8 cellular contexts compared by ENCODE assay signal in the genomic region with DNA sequence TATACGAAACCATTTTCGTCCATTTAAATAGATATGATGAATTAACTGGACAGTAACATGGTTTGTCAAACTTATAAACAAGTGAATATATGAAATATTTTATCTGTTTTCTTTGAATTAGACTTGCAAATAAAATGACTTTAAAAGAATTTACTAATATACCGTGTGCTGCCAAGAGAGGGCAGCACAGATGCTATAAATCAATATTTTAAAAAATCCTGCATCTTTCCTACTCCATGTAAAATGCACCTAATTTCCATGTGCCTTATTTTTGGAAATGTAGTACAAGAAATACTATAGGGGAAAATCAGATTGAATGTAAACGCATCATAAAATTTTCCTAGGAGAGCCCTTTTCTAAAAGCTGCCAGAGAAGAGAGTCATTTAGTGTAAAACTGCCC.
A peak's percentile ranks its signal among the peaks of the same experiment; 100 is the strongest.
DNase-seq lines count a peak whose midpoint lies in the region; ATAC-seq and TF ChIP-seq lines count a peak whose summit lies in the region.

No MANE protein-coding gene starts in this region.

- H3K56ac ChIP-seq in mesendoderm (ENCODE audit: low read length) = no peak overlapping the region

- no peaks in the 10 kb centered on the region for H3K36me3 ChIP-seq in DOHH2 (ENCODE audit: control insufficient read depth, low read length)
- no peaks in the 10 kb centered on the region; the same call in none of the 2 replicates for H3K36me3 ChIP-seq in Karpas-422 (ENCODE audit: insufficient read depth, low read length)
- no peaks in the 10 kb centered on the region for H3K36me3 ChIP-seq in body of pancreas (replicated peaks in 1 of 2; ENCODE audit: insufficient read depth in 1 of 2, low read depth in 2 of 2)
- H3K36me3 ChIP-seq in mesendoderm (ENCODE audit: control insufficient read depth, insufficient read depth, low read length) = no peaks in the 10 kb centered on the region

- no peak overlapping the region for H3K27ac Mint-ChIP-seq in activated T-cell treated with anti-CD3 and anti-CD28 coated beads, Interleukin-2, amount 50 U/mL, for 24 hours

- H3K9ac ChIP-seq in Karpas-422 (ENCODE audit: low read length) (no peak overlapping the region), mesendoderm (ENCODE audit: low read length) (no peak overlapping the region)

- H3K9me2 ChIP-seq in DOHH2 (replicated peaks; ENCODE audit: control insufficient read depth, low read length) = no peaks in the 10 kb centered on the region
- H3K9me2 ChIP-seq in Karpas-422 (replicated peaks; ENCODE audit: insufficient read depth, low read length) = no peaks in the 10 kb centered on the region

- no peak overlapping the region for H2AFZ ChIP-seq in Karpas-422 (ENCODE audit: low read length)

- no peak overlapping the region for H2BK120ac ChIP-seq in mesendoderm (ENCODE audit: low read depth, low read length)

- H3K4ac ChIP-seq in mesendoderm (ENCODE audit: low read depth, low read length) = no peak overlapping the region

- H3K79me1 ChIP-seq in mesendoderm (ENCODE audit: low read length) = no peaks in the 10 kb centered on the region

- intact Hi-C loops in body of pancreas (cut with DNase I) = no loop called here

- no peaks in the 10 kb centered on the region for H3K79me2 ChIP-seq in DOHH2 (ENCODE audit: control insufficient read depth, low read length)
- H3K79me2 ChIP-seq in Karpas-422 (ENCODE audit: low read length) = no peaks in the 10 kb centered on the region
- H3K79me2 ChIP-seq in mesendoderm (ENCODE audit: control insufficient read depth, insufficient read depth, low read length) = no peaks in the 10 kb centered on the region

- ATAC-seq in body of pancreas = no peak
- no peak for ATAC-seq in GM21528 (IDR thresholded peaks at IDR 0.05; ENCODE audit: low FRiP score, unreplicated experiment)
- no peak for ATAC-seq in stimulated activated naive CD8-positive, alpha-beta T cell treated with anti-CD3 and anti-CD28 coated beads, Interleukin-15, Interleukin-2, amounts not matched to agents 100 U/mL and 50 U/mL, for 24 hours

- H3K27me3 Mint-ChIP-seq in activated T-cell treated with anti-CD3 and anti-CD28 coated beads, Interleukin-2, amount 50 U/mL, for 24 hours = no peaks in the 10 kb centered on the region

- H3K27me3 ChIP-seq in DOHH2 (ENCODE audit: control insufficient read depth, low read length) = no peaks in the 10 kb centered on the region
- H3K27me3 ChIP-seq in Karpas-422 (ENCODE audit: low read length) = no peaks in the 10 kb centered on the region
- no peaks in the 10 kb centered on the region for H3K27me3 ChIP-seq in body of pancreas
- no peaks in the 10 kb centered on the region for H3K27me3 ChIP-seq in mesendoderm (ENCODE audit: insufficient read depth, low read length, poor library complexity)

- H4K20me1 ChIP-seq in DOHH2 (ENCODE audit: control insufficient read depth, insufficient read depth, low read depth, low read length) (no peaks in the 10 kb centered on the region), Karpas-422 (ENCODE audit: insufficient read depth, low read depth, low read length) (no peaks in the 10 kb centered on the region)

- H3K9me3 Mint-ChIP-seq in activated T-cell treated with anti-CD3 and anti-CD28 coated beads, Interleukin-2, amount 50 U/mL, for 24 hours = no peaks in the 10 kb centered on the region

- no peak overlapping the region for H3K4me3 Mint-ChIP-seq in activated T-cell treated with anti-CD3 and anti-CD28 coated beads, Interleukin-2, amount 50 U/mL, for 24 hours

- 28% methylated on average over 4 of the region's 4 CpGs for WGBS in body of pancreas, 2 donors
- no CpG with 5 or more reads among the region's 4 CpGs for WGBS in mesendoderm (ENCODE audit: extremely low coverage, insufficient coverage, low lambda C conversion rate)

- H3K27ac ChIP-seq in DOHH2 (ENCODE audit: low read depth, low read length) (no peak overlapping the region), Karpas-422 (ENCODE audit: low read length) (no peak overlapping the region), body of pancreas (no peak overlapping the region), mesendoderm (ENCODE audit: low read depth, low read length) (no peak overlapping the region)

- H3K4me1 Mint-ChIP-seq in activated T-cell treated with anti-CD3 and anti-CD28 coated beads, Interleukin-2, amount 50 U/mL, for 24 hours (ENCODE audit: low read depth) = peaks cover 8% of the 10 kb centered on the region

- no peak overlapping the region for H4K8ac ChIP-seq in mesendoderm (ENCODE audit: low read depth, low read length)

- H2BK5ac ChIP-seq in mesendoderm (ENCODE audit: low read length) = no peak overlapping the region

- peak; percentile 51 for DNase-seq in Karpas-422
- no peak for DNase-seq in body of pancreas
- DNase-seq in mesendoderm = peak; percentile 2
- no peak for DNase-seq in stimulated activated naive CD8-positive, alpha-beta T cell treated with anti-CD3 and anti-CD28 coated beads, Interleukin-15, Interleukin-2, amounts not matched to agents 100 U/mL and 50 U/mL, for 24 hours
- DNase-seq in activated T-cell treated with anti-CD3 and anti-CD28 coated beads, Interleukin-2, amount 50 U/mL, for 24 hours = no peak
- no peak for DNase-seq in GF-D8 (lab: John Stamatoyannopoulos, UW)

- no peak overlapping the region for H3K4me2 ChIP-seq in DOHH2 (ENCODE audit: low read length)
- H3K4me2 ChIP-seq in Karpas-422 (ENCODE audit: low read depth, low read length, poor library complexity, severe bottlenecking) = no peak overlapping the region
- H3K4me2 ChIP-seq in mesendoderm (ENCODE audit: low read length) = no peak overlapping the region

- no peak overlapping the region for H3K18ac ChIP-seq in mesendoderm (ENCODE audit: low read length)

- no peak overlapping the region for H3K23ac ChIP-seq in mesendoderm (ENCODE audit: low read length)

- no peaks in the 10 kb centered on the region for H3F3A ChIP-seq in DOHH2 (ENCODE audit: control insufficient read depth, insufficient read depth)

- peak; percentile 48 for TF ChIP-seq CTCF in DOHH2 (IDR thresholded peaks at IDR 0.05; ENCODE audit: low read depth, low read length, poor library complexity, severe bottlenecking)
- TF ChIP-seq CTCF in body of pancreas (IDR thresholded peaks at IDR 0.05) = peak in 6 of 7 experiments; percentile 22 to 49 (median 39)

- no peak overlapping the region for H2AK5ac ChIP-seq in mesendoderm (ENCODE audit: low read length)

- no peak overlapping the region for H3K4me3 ChIP-seq in DOHH2 (ENCODE audit: low read length)
- H3K4me3 ChIP-seq in Karpas-422 (ENCODE audit: low read length) = no peak overlapping the region
- no peak overlapping the region for H3K4me3 ChIP-seq in body of pancreas
- no peak overlapping the region for H3K4me3 ChIP-seq in mesendoderm (ENCODE audit: low read length)

- H4K5ac ChIP-seq in mesendoderm (ENCODE audit: low read length) = no peak overlapping the region

- H3K4me1 ChIP-seq in DOHH2 (ENCODE audit: control insufficient read depth, low read length) (no peaks in the 10 kb centered on the region), Karpas-422 (ENCODE audit: low read length) (no peaks in the 10 kb centered on the region), body of pancreas (no peaks in the 10 kb centered on the region), mesendoderm (ENCODE audit: control insufficient read depth, low read depth, low read length) (no peaks in the 10 kb centered on the region)

- H3K36me3 Mint-ChIP-seq in activated T-cell treated with anti-CD3 and anti-CD28 coated beads, Interleukin-2, amount 50 U/mL, for 24 hours (ENCODE audit: low read depth) = peaks cover 54% of the 10 kb centered on the region

- TF ChIP-seq POLR2A in body of pancreas (IDR thresholded peaks at IDR 0.05) = no peak

- H3K9me3 ChIP-seq in DOHH2 (ENCODE audit: control insufficient read depth, insufficient read depth, low read length) (no peaks in the 10 kb centered on the region), Karpas-422 (ENCODE audit: low read length) (no peaks in the 10 kb centered on the region), body of pancreas (no peaks in the 10 kb centered on the region)

- H2BK15ac ChIP-seq in mesendoderm (replicated peaks; ENCODE audit: low read depth) = no peak overlapping the region

Comparison
In these comparisons a context has a peak if more than half of its experiments do, and no peak if none do; other contexts are left out.
1. DNase-seq: peak in Karpas-422 (single experiment) and mesendoderm (single experiment); none in body of pancreas (0 of 4), stimulated activated naive CD8-positive, alpha-beta T cell treated with anti-CD3 and anti-CD28 coated beads, Interleukin-15, Interleukin-2, amounts not matched to agents 100 U/mL and 50 U/mL, for 24 hours (single experiment), activated T-cell treated with anti-CD3 and anti-CD28 coated beads, Interleukin-2, amount 50 U/mL, for 24 hours (single experiment) and GF-D8 (single experiment).